ENCODE assay signal across 20 cellular contexts in genomic region chr7:134740364-134740763, GRCh38. TPM values are rescaled to one million over a fixed set of nuclear protein-coding genes. Genes with fewer than 3 reads are reported as not detected.
A peak's percentile ranks its signal among the peaks of the same experiment; 100 is the strongest.
DNase-seq lines count a peak whose midpoint lies in the region; ATAC-seq and TF ChIP-seq lines count a peak whose summit lies in the region.
"Had no signal": no experiment of that assay in that cellular context is flagged by ENCODE, and none has a peak within 500 bp of the region (broad histone marks: within the 10 kb centered on the region; RNA-seq: fewer than 3 reads in every experiment).

No MANE protein-coding gene starts in this region.

- TF ChIP-seq POLR2A in IMR-90 (IDR thresholded peaks at IDR 0.05; ENCODE audit: low read depth, low read length) (no peak), adrenal gland (IDR thresholded peaks at IDR 0.05) (no peak)

- H4K91ac ChIP-seq in IMR-90 (ENCODE audit: insufficient read depth, low read depth, low read length), result peak overlapping the region; percentile 39; the same call in 1 of the 2 replicates

- 92% methylated on average over 2 of the region's 4 CpGs; no CpG with 5 or more reads in 1 of the 2 experiments for whole genome bisulfite sequencing in IMR-90 (ENCODE audit: extremely low coverage in 2 of 2, insufficient read length in 1 of 2), 2 experiments
- no CpG with 5 or more reads among the region's 4 CpGs for WGBS in mesendoderm (ENCODE audit: extremely low coverage, insufficient coverage, low lambda C conversion rate)
- 48 to 58% (median 53%) methylated on average over 4 of the region's 4 CpGs for WGBS in adrenal gland, 4 donors

- no peak overlapping the region for H3K4me2 ChIP-seq in IMR-90 (ENCODE audit: low read depth, low read length)
- H3K4me2 ChIP-seq in mesendoderm (ENCODE audit: low read length), result no peak overlapping the region
- H3K4me2 ChIP-seq: BLaER1 had no signal

- H3K18ac ChIP-seq in IMR-90 (ENCODE audit: low read depth, low read length), result peak overlapping the region; percentile 20; the same call in 1 of the 2 replicates
- peak overlapping the region; percentile 45 for H3K18ac ChIP-seq in mesendoderm (ENCODE audit: low read length)

- H2BK5ac ChIP-seq in IMR-90 (ENCODE audit: low read depth, low read length, poor library complexity, severe bottlenecking) (no peak overlapping the region), mesendoderm (ENCODE audit: low read length) (no peak overlapping the region)

- H3K23ac ChIP-seq in IMR-90 (ENCODE audit: low read depth, low read length) (peak overlapping the region; percentile 46; the same call in 1 of the 2 replicates), mesendoderm (ENCODE audit: low read length) (no peak overlapping the region)

- peak overlapping the region; percentile 91; the same call in 2 of the 3 replicates for H2BK15ac ChIP-seq in IMR-90 (ENCODE audit: low read depth, low read length)
- H2BK15ac ChIP-seq in mesendoderm (replicated peaks; ENCODE audit: low read depth), result no peak overlapping the region

- peak overlapping the region; percentile 99 for H2BK20ac ChIP-seq in IMR-90 (ENCODE audit: low read depth, low read length)

- dilution Hi-C loops in IMR-90 (cut with HindIII; ENCODE audit: low sequenced_read_pairs, unreplicated experiment), result no loop called here

- H3K4me3 ChIP-seq in IMR-90 (ENCODE audit: insufficient read depth, low read depth, low read length), result no peak overlapping the region
- H3K4me3 ChIP-seq in mesendoderm (ENCODE audit: low read length), result no peak overlapping the region
- H3K4me3 ChIP-seq in adrenal gland, result no peak overlapping the region
- H3K4me3 ChIP-seq: BLaER1, MG63, SJCRH30 had no signal

- in situ Hi-C loops in IMR-90 (cut with MboI; ENCODE audit: low sequenced_read_pairs), result no loop called here

- peak; percentile 75 for DNase-seq in COLO829 (ENCODE audit: low spot score)
- no peak for DNase-seq in IMR-90
- no peak for DNase-seq in mesendoderm
- no peak for DNase-seq in adrenal gland
- DNase-seq in LoVo (ENCODE audit: low spot score), result no peak
- DNase-seq: CD4-positive, CD25-positive, alpha-beta regulatory T cell; KBM-7; MG63; NCI-H2029; NCI-H446; NCI-H524 treated with DMSO at 0.1 percent for 48 hours; NCI-H774; NK-92 treated with Interleukin-12 subunit alpha and Interleukin-12 subunit beta, amount 100 ng/mL, for 24 hours; PC-3; SJCRH30 had no signal

- H2BK120ac ChIP-seq in IMR-90 (ENCODE audit: low read depth, low read length) (peak overlapping the region; percentile 66), mesendoderm (ENCODE audit: low read depth, low read length) (no peak overlapping the region)

- H3K4ac ChIP-seq in IMR-90 (ENCODE audit: low read depth, low read length) (peak overlapping the region; percentile 57; the same call in 1 of the 2 replicates), mesendoderm (ENCODE audit: low read depth, low read length) (peak overlapping the region; percentile 24)

- CTCF ChIA-PET in IMR-90 (lab: Yijun Ruan, JAX), result no interaction called here

- H3K56ac ChIP-seq in IMR-90 (ENCODE audit: extremely low read depth, insufficient read depth, low read length), result no peak overlapping the region
- H3K56ac ChIP-seq in mesendoderm (ENCODE audit: low read length), result no peak overlapping the region

- TF ChIP-seq CTCF in IMR-90 (conservative IDR thresholded peaks at IDR 0.05; ENCODE audit: low read depth, low read length) (no peak), adrenal gland (IDR thresholded peaks at IDR 0.05) (no peak)

- no peak overlapping the region for H3K9ac ChIP-seq in IMR-90 (ENCODE audit: low read depth, low read length)
- H3K9ac ChIP-seq in mesendoderm (ENCODE audit: low read length), result no peak overlapping the region
- H3K9ac ChIP-seq: BLaER1 had no signal

- H3K79me1 ChIP-seq in IMR-90 (ENCODE audit: low read depth in 1 of 2, low read length in 2 of 2) (peaks cover 0 to 13% of the 10 kb centered on the region in 2 experiments; a peak in 3 of 4 replicates), mesendoderm (ENCODE audit: low read length) (no peaks in the 10 kb centered on the region)

- H3K9me3 ChIP-seq in IMR-90 (ENCODE audit: control insufficient read depth, insufficient read depth, low read length), result no peaks in the 10 kb centered on the region
- H3K9me3 ChIP-seq in adrenal gland (replicated peaks in 1 of 3), result no peaks in the 10 kb centered on the region
- H3K9me3 ChIP-seq: MG63 had no signal

- peak overlapping the region; percentile 55; the same call in 1 of the 2 replicates for H3K14ac ChIP-seq in IMR-90 (replicated peaks; ENCODE audit: low read depth, low read length)

- no peaks in the 10 kb centered on the region for H4K20me1 ChIP-seq in IMR-90 (ENCODE audit: insufficient read depth, low read length)
- H4K20me1 ChIP-seq: BLaER1 had no signal

- H3K9me1 ChIP-seq in IMR-90 (ENCODE audit: insufficient read depth, low read length), result peaks cover 8% of the 10 kb centered on the region; the same call in 1 of the 2 replicates

- H3K4me1 Mint-ChIP-seq in dendritic cell treated with granulocyte-macrophage colony-stimulating factor and Interleukin-4, amounts not matched to agents 40 ng/mL and 50 ng/mL, for 4 days (ENCODE audit: low read depth), result peaks cover 78% of the 10 kb centered on the region
- H3K4me1 Mint-ChIP-seq: CD4-positive, CD25-positive, alpha-beta regulatory T cell had no signal

- intact Hi-C loops in IMR-90 (cut with micrococcal nuclease) (no loop called here), adrenal gland (cut with DNase I) (loop anchor here in 1 of 2 donors (10.0 kb wide), 1 partner anchor 46 kb away; no protein-coding TSS in a partner anchor)
- intact Hi-C loops in dendritic cell treated with granulocyte-macrophage colony-stimulating factor and Interleukin-4, amounts not matched to agents 40 ng/mL and 50 ng/mL, for 4 days (cut with micrococcal nuclease), result no loop called here

- no peak overlapping the region for H3K4me3 Mint-ChIP-seq in dendritic cell treated with granulocyte-macrophage colony-stimulating factor and Interleukin-4, amounts not matched to agents 40 ng/mL and 50 ng/mL, for 4 days
- H3K4me3 Mint-ChIP-seq: CD4-positive, CD25-positive, alpha-beta regulatory T cell had no signal

- no peak for ATAC-seq in IMR-90 (ENCODE audit: low read depth)
- ATAC-seq in GM18520 (IDR thresholded peaks at IDR 0.05; ENCODE audit: unreplicated experiment), result no peak
- no peak for ATAC-seq in HG02610 (IDR thresholded peaks at IDR 0.05; ENCODE audit: unreplicated experiment)
- ATAC-seq: PC-3, Right ventricle myocardium inferior had no signal

- H4K5ac ChIP-seq in IMR-90 (ENCODE audit: low read depth, low read length), result no peak overlapping the region
- no peak overlapping the region for H4K5ac ChIP-seq in mesendoderm (ENCODE audit: low read length)

- H3K27ac Mint-ChIP-seq in dendritic cell treated with granulocyte-macrophage colony-stimulating factor and Interleukin-4, amounts not matched to agents 40 ng/mL and 50 ng/mL, for 4 days, result peak overlapping the region; percentile 97
- H3K27ac Mint-ChIP-seq: CD4-positive, CD25-positive, alpha-beta regulatory T cell had no signal

- POLR2A ChIA-PET in IMR-90 (lab: Charles Lee; ENCODE audit: unreplicated experiment), result no interaction called here

- H3K4me1 ChIP-seq in IMR-90 (ENCODE audit: control insufficient read depth, insufficient read depth, low read length) (peaks cover 20% of the 10 kb centered on the region), mesendoderm (ENCODE audit: control insufficient read depth, low read depth, low read length) (no peaks in the 10 kb centered on the region), adrenal gland (replicated peaks in 1 of 2) (no peaks in the 10 kb centered on the region)

- no peak overlapping the region for H3K27ac ChIP-seq in IMR-90 (ENCODE audit: insufficient read depth, low read length)
- H3K27ac ChIP-seq in mesendoderm (ENCODE audit: low read depth, low read length), result no peak overlapping the region
- H3K27ac ChIP-seq in adrenal gland, result no peak overlapping the region
- H3K27ac ChIP-seq: BLaER1, SJCRH30 had no signal

- BruUV-seq in IMR-90 (replicated peaks; lab: Mats Ljungman, UMichigan), result no TSS peak

- TF ChIP-seq RAD21 in IMR-90 (IDR thresholded peaks at IDR 0.05; ENCODE audit: low read length), result no peak

- H2AK5ac ChIP-seq in IMR-90 (ENCODE audit: low read depth, low read length), result peak overlapping the region; percentile 71; the same call in 1 of the 2 replicates
- H2AK5ac ChIP-seq in mesendoderm (ENCODE audit: low read length), result no peak overlapping the region

- H3K27me3 ChIP-seq in IMR-90 (ENCODE audit: control insufficient read depth, insufficient read depth, low read length), result no peaks in the 10 kb centered on the region
- H3K27me3 ChIP-seq in mesendoderm (ENCODE audit: insufficient read depth, low read length, poor library complexity), result no peaks in the 10 kb centered on the region
- H3K27me3 ChIP-seq in adrenal gland, result no peaks in the 10 kb centered on the region
- H3K27me3 ChIP-seq: BLaER1, MG63, SJCRH30 had no signal

- no peak overlapping the region for H2AK9ac ChIP-seq in IMR-90 (replicated peaks; ENCODE audit: low read depth, low read length, poor library complexity)

- H3K9me3 Mint-ChIP-seq in dendritic cell treated with granulocyte-macrophage colony-stimulating factor and Interleukin-4, amounts not matched to agents 40 ng/mL and 50 ng/mL, for 4 days, result peaks cover 7% of the 10 kb centered on the region

- peaks cover 14% of the 10 kb centered on the region for H3K36me3 Mint-ChIP-seq in dendritic cell treated with granulocyte-macrophage colony-stimulating factor and Interleukin-4, amounts not matched to agents 40 ng/mL and 50 ng/mL, for 4 days (ENCODE audit: low read depth)
- H3K36me3 Mint-ChIP-seq: CD4-positive, CD25-positive, alpha-beta regulatory T cell had no signal

- no peak overlapping the region for H2AFZ ChIP-seq in IMR-90 (replicated peaks; ENCODE audit: low read length, poor library complexity)

- H3K36me3 ChIP-seq in IMR-90 (ENCODE audit: control insufficient read depth, insufficient read depth, low read length), result no peaks in the 10 kb centered on the region
- no peaks in the 10 kb centered on the region for H3K36me3 ChIP-seq in mesendoderm (ENCODE audit: control insufficient read depth, insufficient read depth, low read length)
- no peaks in the 10 kb centered on the region for H3K36me3 ChIP-seq in adrenal gland (replicated peaks in 1 of 2)
- H3K36me3 ChIP-seq: BLaER1, MG63, SJCRH30 had no signal

- no peaks in the 10 kb centered on the region for H3K79me2 ChIP-seq in mesendoderm (ENCODE audit: control insufficient read depth, insufficient read depth, low read length)

- H3K27me3 Mint-ChIP-seq in dendritic cell treated with granulocyte-macrophage colony-stimulating factor and Interleukin-4, amounts not matched to agents 40 ng/mL and 50 ng/mL, for 4 days, result no peaks in the 10 kb centered on the region

- H4K8ac ChIP-seq in IMR-90 (ENCODE audit: low read depth in 2 of 2, low read length in 2 of 2), result no peak overlapping the region
- H4K8ac ChIP-seq in mesendoderm (ENCODE audit: low read depth, low read length), result no peak overlapping the region

RNA-seq across cellular contexts. Expression of gene CALD1, which starts 39.1 kb away (rescaled TPM):
- 487 and 532 TPM in 2 replicates for total RNA-seq in IMR-90 (2012; rRNA removed)
- 375 and 382 TPM in 2 replicates for polyA plus RNA-seq in IMR-90 (2012; rRNA removed)
- polyA plus RNA-seq in IMR-90 (2012; cell fraction: cytosol; rRNA removed), result 140 and 308 TPM in 2 replicates
- polyA plus RNA-seq in IMR-90 (2012; cell fraction: nucleus; rRNA removed; ENCODE audit: low replicate concordance), result 114 and 384 TPM in 2 replicates
- polyA plus RNA-seq in mesendoderm (2013, experiment 1 of 2), result 379 TPM
- 417 TPM for polyA plus RNA-seq in mesendoderm (2013, experiment 2 of 2)
- total RNA-seq in adrenal gland, result 100 to 1,000 TPM; 113 to 252 (median 199) TPM
- 100 to 1,000 TPM; 103 to 258 (median 233) TPM for polyA plus RNA-seq in adrenal gland
